ENCODE assay signal across 15 cellular contexts in genomic region chr19:54627912-54628311, GRCh38. TPM values are rescaled to one million over a fixed set of nuclear protein-coding genes. Genes with fewer than 3 reads are reported as not detected.
A peak's percentile ranks its signal among the peaks of the same experiment; 100 is the strongest.
DNase-seq lines count a peak whose midpoint lies in the region; ATAC-seq, FAIRE-seq and TF ChIP-seq lines count a peak whose summit lies in the region.
"Not testable (repeated sequence)": the region's sequence is repeated elsewhere in the genome, so short reads cannot be mapped to it uniquely, and the experiment has no call there.
"Had no signal": no experiment of that assay in that cellular context is flagged by ENCODE, and none has a peak within 500 bp of the region (broad histone marks: within the 10 kb centered on the region; RNA-seq: fewer than 3 reads in every experiment).

No MANE protein-coding gene starts in this region.

- not testable (repeated sequence) for H3K27me3 Mint-ChIP-seq in naive B cell; stimulated activated naive B cell treated with anti-CD40 and anti-IgM and Interleukin-4, amounts not matched to agents 10 μg/mL and 1 μg/mL and 100 μg/mL, for 72 hours

- H3K27ac ChIP-seq in BLaER1 treated with 17β-estradiol and CSF1 and Interleukin-3, amounts not matched to agents 10 nM and 100 nM = peak overlapping the region in 5 of 11 experiments; percentile 5 to 67 (median 40); a peak in 9 of 22 replicates
- H3K27ac ChIP-seq in DOHH2 (ENCODE audit: low read depth, low read length) (0 out of 2 replicates have a peak overlapping the region, but pooled peaks have one; percentile 6), esophagus squamous epithelium (peak overlapping the region in 3 of 4 donors; percentile 20 to 70 (median 46))

- peak overlapping the region; percentile 61 to 94 (median 88) for H3K27ac Mint-ChIP-seq in naive B cell
- peak overlapping the region; percentile 27 for H3K27ac Mint-ChIP-seq in stimulated activated naive B cell treated with anti-CD40 and anti-IgM and Interleukin-4, amounts not matched to agents 10 μg/mL and 1 μg/mL and 100 μg/mL, for 72 hours

- peaks cover 78 to 99% (median 94%) of the 10 kb centered on the region in 10 experiments for H3K4me1 ChIP-seq in BLaER1 treated with 17β-estradiol and CSF1 and Interleukin-3, amounts not matched to agents 10 nM and 100 nM
- H3K4me1 ChIP-seq in DOHH2 (ENCODE audit: control insufficient read depth, low read length) = peaks cover 76% of the 10 kb centered on the region
- H3K4me1 ChIP-seq in Loucy (ENCODE audit: insufficient read depth, low read length, poor library complexity, severe bottlenecking) = peaks cover 73% of the 10 kb centered on the region
- H3K4me1 ChIP-seq in esophagus squamous epithelium = not testable (repeated sequence)

- not testable (repeated sequence) for H3K4me3 ChIP-seq in BLaER1 treated with 17β-estradiol and CSF1 and Interleukin-3, amounts not matched to agents 10 nM and 100 nM; DOHH2 (ENCODE audit: low read length); Loucy (ENCODE audit: low read length, poor library complexity, severe bottlenecking); bronchial epithelial cell (ENCODE audit: low read depth, low read length); esophagus squamous epithelium

- not testable (repeated sequence) for TF ChIP-seq POLR2A in esophagus squamous epithelium (IDR thresholded peaks at IDR 0.05)

- H3F3A ChIP-seq in DOHH2 (ENCODE audit: control insufficient read depth, insufficient read depth); Loucy (ENCODE audit: low read depth): not testable (repeated sequence)

- not testable (repeated sequence) for H3K27me3 ChIP-seq in BLaER1 treated with 17β-estradiol and CSF1 and Interleukin-3, amounts not matched to agents 10 nM and 100 nM; DOHH2 (ENCODE audit: control insufficient read depth, low read length); Loucy (ENCODE audit: insufficient read depth, low read length, poor library complexity, severe bottlenecking); bronchial epithelial cell (ENCODE audit: control insufficient read depth, insufficient read depth, low read length)
- peaks cover 0 to 27% (median 0%) of the 10 kb centered on the region in 4 donors for H3K27me3 ChIP-seq in esophagus squamous epithelium

- intact Hi-C loops in esophagus squamous epithelium (cut with DNase I) = not testable (repeated sequence)

- H4K20me1 ChIP-seq in BLaER1 treated with 17β-estradiol and CSF1 and Interleukin-3, amounts not matched to agents 10 nM and 100 nM; DOHH2 (ENCODE audit: control insufficient read depth, insufficient read depth, low read depth, low read length); Loucy (ENCODE audit: insufficient read depth, low read length, poor library complexity, severe bottlenecking): not testable (repeated sequence)

- peaks cover 18 to 32% of the 10 kb centered on the region in 2 donors for H3K36me3 Mint-ChIP-seq in naive B cell
- H3K36me3 Mint-ChIP-seq in stimulated activated naive B cell treated with anti-CD40 and anti-IgM and Interleukin-4, amounts not matched to agents 10 μg/mL and 1 μg/mL and 100 μg/mL, for 72 hours = peaks cover 55 to 72% of the 10 kb centered on the region in 2 donors

- not testable (repeated sequence) for H3K9me3 ChIP-seq in BLaER1 treated with 17β-estradiol and CSF1 and Interleukin-3, amounts not matched to agents 10 nM and 100 nM (replicated peaks in 1 of 11); DOHH2 (ENCODE audit: control insufficient read depth, insufficient read depth, low read length); Loucy (ENCODE audit: insufficient read depth, low read depth, low read length); esophagus squamous epithelium

- H2AFZ ChIP-seq in Loucy (ENCODE audit: low read length) = peak overlapping the region; percentile 28; the same call in 1 of the 2 replicates

- ATAC-seq in naive B cell (ENCODE audit: low read depth in 2 of 2); stimulated activated naive B cell treated with anti-CD40 and anti-IgM and Interleukin-4, amounts not matched to agents 10 μg/mL and 1 μg/mL and 100 μg/mL, for 72 hours (replicated peaks): not testable (repeated sequence)

- H3K4me1 Mint-ChIP-seq in naive B cell = peaks cover 66 to 94% (median 91%) of the 10 kb centered on the region in 3 donors
- peaks cover 75 to 97% of the 10 kb centered on the region in 2 donors for H3K4me1 Mint-ChIP-seq in stimulated activated naive B cell treated with anti-CD40 and anti-IgM and Interleukin-4, amounts not matched to agents 10 μg/mL and 1 μg/mL and 100 μg/mL, for 72 hours

- not testable (repeated sequence) for TF ChIP-seq CTCF in DOHH2 (IDR thresholded peaks at IDR 0.05; ENCODE audit: low read depth, low read length, poor library complexity, severe bottlenecking); Loucy (conservative IDR thresholded peaks at IDR 0.05; ENCODE audit: low read length); bronchial epithelial cell (IDR thresholded peaks at IDR 0.05; ENCODE audit: insufficient read depth, low read length, severe bottlenecking); esophagus squamous epithelium (IDR thresholded peaks at IDR 0.05)

- not testable (repeated sequence) for H3K9me3 Mint-ChIP-seq in naive B cell; stimulated activated naive B cell treated with anti-CD40 and anti-IgM and Interleukin-4, amounts not matched to agents 10 μg/mL and 1 μg/mL and 100 μg/mL, for 72 hours

- H3K4me3 Mint-ChIP-seq in naive B cell = peak overlapping the region in 5 of 8 donors; percentile 30 to 65 (median 51)
- H3K4me3 Mint-ChIP-seq in stimulated activated naive B cell treated with anti-CD40 and anti-IgM and Interleukin-4, amounts not matched to agents 10 μg/mL and 1 μg/mL and 100 μg/mL, for 72 hours = not testable (repeated sequence)

- WGBS in esophagus squamous epithelium, 2 donors = 12 to 35% methylated on average over 4 of the region's 4 CpGs

- H3K36me3 ChIP-seq in BLaER1 treated with 17β-estradiol and CSF1 and Interleukin-3, amounts not matched to agents 10 nM and 100 nM = peaks cover 0 to 26% (median 2%) of the 10 kb centered on the region in 11 experiments; a peak in 12 of 22 replicates
- peaks cover 66% of the 10 kb centered on the region for H3K36me3 ChIP-seq in DOHH2 (ENCODE audit: control insufficient read depth, low read length)
- H3K36me3 ChIP-seq in Loucy (ENCODE audit: insufficient read depth, low read length); bronchial epithelial cell (ENCODE audit: control insufficient read depth, insufficient read depth, low read length); esophagus squamous epithelium: not testable (repeated sequence)

- peak overlapping the region; percentile 80 to 99 (median 96) for H3K4me2 ChIP-seq in BLaER1 treated with 17β-estradiol and CSF1 and Interleukin-3, amounts not matched to agents 10 nM and 100 nM
- not testable (repeated sequence) for H3K4me2 ChIP-seq in DOHH2 (ENCODE audit: low read length); Loucy (ENCODE audit: low read depth, low read length, poor library complexity, severe bottlenecking)

- peak overlapping the region in 4 of 11 experiments; percentile 13 to 44 (median 39); a peak in 4 of 22 replicates for H3K9ac ChIP-seq in BLaER1 treated with 17β-estradiol and CSF1 and Interleukin-3, amounts not matched to agents 10 nM and 100 nM
- H3K9ac ChIP-seq in Loucy (ENCODE audit: low read depth, low read length, poor library complexity, severe bottlenecking) = not testable (repeated sequence)

- peaks cover 69% of the 10 kb centered on the region for H3K79me2 ChIP-seq in DOHH2 (ENCODE audit: control insufficient read depth, low read length)
- not testable (repeated sequence) for H3K79me2 ChIP-seq in Loucy (ENCODE audit: insufficient read depth, low read length)

- peak; percentile 13 for DNase-seq in bronchial epithelial cell (ENCODE audit: low read depth)
- DNase-seq in esophagus squamous epithelium (lab: John Stamatoyannopoulos, UW); naive B cell; stimulated activated naive B cell treated with anti-CD40 and anti-IgM and Interleukin-4, amounts not matched to agents 10 μg/mL and 1 μg/mL and 100 μg/mL, for 72 hours: not testable (repeated sequence)

- not testable (repeated sequence) for FAIRE-seq in bronchial epithelial cell (lab: Jason Lieb, UNC)

- H3K9me2 ChIP-seq in DOHH2 (replicated peaks; ENCODE audit: control insufficient read depth, low read length); Loucy (replicated peaks; ENCODE audit: low read depth, low read length): not testable (repeated sequence)

RNA-seq across cellular contexts. Expression of gene LILRB1, which starts 2.4 kb away (rescaled TPM):
- total RNA-seq in bronchial epithelial cell = not detected in 2 replicates
- 1 to 10 TPM in 2 of 4 donors, under 1 TPM in 1, not detected in 1; 0.75 to 2.3 (median 1.5) TPM for total RNA-seq in esophagus squamous epithelium
- 10 to 100 TPM; 23.7 to 35.7 (median 27.9) TPM for polyA plus RNA-seq in naive B cell (ENCODE audit: low read depth in 6 of 6)
- total RNA-seq: A172; A673; Caco-2; CD4-positive, CD25-positive, alpha-beta regulatory T cell; Daoy; G401; HFFc6 had no signal

RNA-seq across cellular contexts. Expression of gene LILRA1, which starts 34.5 kb away (rescaled TPM):
- total RNA-seq in bronchial epithelial cell (not detected in 2 replicates), esophagus squamous epithelium (1 to 10 TPM in 2 of 4 donors, under 1 TPM in 2; 0.38 to 1.1 (median 0.82) TPM)
- 1 to 10 TPM in 1 of 6 donors, under 1 TPM in 4, not detected in 1; 0.35 to 1.4 (median 0.41) TPM for polyA plus RNA-seq in naive B cell (ENCODE audit: low read depth in 6 of 6)
- total RNA-seq: A172; A673; Caco-2; CD4-positive, CD25-positive, alpha-beta regulatory T cell; CD8-positive, alpha-beta T cell; Daoy; G401; HFFc6 had no signal

RNA-seq across cellular contexts. Expression of gene LILRB4, which starts 34.9 kb away (rescaled TPM):
- total RNA-seq in bronchial epithelial cell (not detected in 2 replicates), esophagus squamous epithelium (1 to 10 TPM in 3 of 4 donors, under 1 TPM in 1; 0.31 to 6.7 (median 2.5) TPM)
- polyA plus RNA-seq in naive B cell (ENCODE audit: low read depth in 6 of 6) = under 1 TPM in 2 of 6 donors, not detected in 4; 0.16 to 0.48 TPM
- total RNA-seq: A172; A673; Caco-2; CD4-positive, CD25-positive, alpha-beta regulatory T cell; G401; HFFc6 had no signal
- polyA plus RNA-seq: CD4-positive, CD25-positive, alpha-beta regulatory T cell had no signal

RNA-seq across cellular contexts. Expression of gene LILRA2, which starts 54.3 kb away (rescaled TPM):
- total RNA-seq in bronchial epithelial cell (not detected in 2 replicates), esophagus squamous epithelium (under 1 TPM in 3 of 4 donors, not detected in 1; 0.11 to 0.76 (median 0.53) TPM)
- polyA plus RNA-seq in naive B cell (ENCODE audit: low read depth in 6 of 6) = 1 to 10 TPM; 1.4 to 9.2 (median 2.9) TPM
- total RNA-seq: A172; A673; Caco-2; CD4-positive, CD25-positive, alpha-beta regulatory T cell; CD8-positive, alpha-beta T cell; Daoy; G401; HFFc6 had no signal
